Comparison of ENCODE assay signal across 20 cellular contexts in the genomic region with DNA sequence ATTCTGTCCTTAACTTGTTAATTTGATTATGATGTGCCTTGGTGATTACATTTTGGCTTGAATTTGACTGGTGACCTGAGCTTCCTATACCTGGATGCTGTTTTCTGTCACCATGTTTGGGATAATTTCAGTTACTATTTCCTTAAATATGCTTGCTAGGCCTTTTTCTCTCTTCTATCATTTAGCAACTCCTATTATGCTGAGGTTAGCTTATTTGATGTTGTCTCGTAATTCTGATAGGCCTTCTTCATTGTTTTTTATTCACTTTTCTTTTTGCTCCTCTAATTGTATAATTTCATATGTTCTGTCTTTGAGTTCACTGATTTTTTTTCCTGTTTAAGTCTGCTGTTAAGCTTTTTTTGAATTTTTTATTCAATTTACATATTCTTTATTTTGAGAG.
DNase-seq lines count a peak whose midpoint lies in the region; ATAC-seq, FAIRE-seq and TF ChIP-seq lines count a peak whose summit lies in the region.
"Had no signal": no experiment of that assay in that cellular context is flagged by ENCODE, and none has a peak within 500 bp of the region (broad histone marks: within the 10 kb centered on the region; RNA-seq: fewer than 3 reads in every experiment).

No MANE protein-coding gene starts in this region.

- H2BK5ac ChIP-seq in IMR-90 (ENCODE audit: low read depth, low read length, poor library complexity, severe bottlenecking) = no peak overlapping the region

- no peak overlapping the region for H3K4me3 Mint-ChIP-seq in activated CD8-positive, alpha-beta memory T cell treated with anti-CD3 and anti-CD28 coated beads, Interleukin-2, amount 10 ng/mL, durations not matched to agents 7 days and 5 days
- H3K4me3 Mint-ChIP-seq: B cell; CD4-positive, alpha-beta T cell; CD8-positive, alpha-beta T cell had no signal

- H3K9ac ChIP-seq in IMR-90 (ENCODE audit: low read depth, low read length) = no peak overlapping the region
- H3K9ac ChIP-seq: BLaER1 treated with 17β-estradiol and CSF1 and Interleukin-3, amounts not matched to agents 10 nM and 100 nM had no signal

- H2BK120ac ChIP-seq in IMR-90 (ENCODE audit: low read depth, low read length) = no peak overlapping the region

- BruUV-seq in IMR-90 (replicated peaks; lab: Mats Ljungman, UMichigan) = no TSS peak

- FAIRE-seq in A549 (lab: Jason Lieb, UNC) = no peak
- FAIRE-seq: D721Med, GM12878, GM12892, GM18507 had no signal

- DNase-seq in A549 (ENCODE audit: low read depth in 1 of 2, low spot score in 1 of 2) = no peak
- no peak for DNase-seq in IMR-90
- peak; percentile 1 for DNase-seq in osteoblast (ENCODE audit: insufficient read length, low spot score, missing footprints)
- no peak for DNase-seq in activated CD8-positive, alpha-beta memory T cell treated with anti-CD3 and anti-CD28 coated beads, Interleukin-2, amount 10 ng/mL, durations not matched to agents 7 days and 5 days
- DNase-seq in NCI-H510A (lab: John Stamatoyannopoulos, UW) = no peak
- DNase-seq: 8988T; AML-193; Caco-2; Calu3; CD4-positive, alpha-beta T cell; CD8-positive, alpha-beta T cell; DMS79 treated with DMSO at 0.1 percent for 48 hours; GF-D8 had no signal

- H3K9me3 ChIP-seq in A549 (peaks cover 16% of the 10 kb centered on the region; the same call in 2 of the 3 replicates), IMR-90 (ENCODE audit: control insufficient read depth, insufficient read depth, low read length) (peaks cover 16% of the 10 kb centered on the region), osteoblast (ENCODE audit: low read depth, low read length) (peaks cover 6% of the 10 kb centered on the region)

- H2AK5ac ChIP-seq in IMR-90 (ENCODE audit: low read depth, low read length) = no peak overlapping the region

- 74% methylated on average over 1 of the region's 1 CpG for WGBS in A549 (ENCODE audit: missing lambda C conversion rate)
- no CpG with 5 or more reads among the region's 1 CpG for WGBS in IMR-90 (ENCODE audit: extremely low coverage in 2 of 2, insufficient read length in 1 of 2), 2 experiments

- H3K36me3 Mint-ChIP-seq in activated CD8-positive, alpha-beta memory T cell treated with anti-CD3 and anti-CD28 coated beads, Interleukin-2, amount 10 ng/mL, durations not matched to agents 7 days and 5 days = no peaks in the 10 kb centered on the region

- TF ChIP-seq POLR2A in A549 (IDR thresholded peaks at IDR 0.05; ENCODE audit: low read length) = no peak
- TF ChIP-seq POLR2A in IMR-90 (IDR thresholded peaks at IDR 0.05; ENCODE audit: low read depth, low read length) = no peak

- H3K4me2 ChIP-seq in A549 (no peak overlapping the region), IMR-90 (ENCODE audit: low read depth, low read length) (no peak overlapping the region), osteoblast (ENCODE audit: insufficient read depth, low read length) (no peak overlapping the region)
- H3K4me2 ChIP-seq: BLaER1 treated with 17β-estradiol and CSF1 and Interleukin-3, amounts not matched to agents 10 nM and 100 nM had no signal

- intact Hi-C loops in IMR-90 (cut with micrococcal nuclease) = no loop called here

- no peak overlapping the region for H3K18ac ChIP-seq in IMR-90 (ENCODE audit: low read depth, low read length)

- TF ChIP-seq CTCF in A549 (IDR thresholded peaks at IDR 0.05) = no peak
- TF ChIP-seq CTCF in IMR-90 (conservative IDR thresholded peaks at IDR 0.05; ENCODE audit: low read depth, low read length) = no peak
- no peak for TF ChIP-seq CTCF in osteoblast (IDR thresholded peaks at IDR 0.05; ENCODE audit: extremely low read depth, low read depth, low read length)

- H3K79me2 ChIP-seq in osteoblast (ENCODE audit: insufficient read depth, low read length) = no peaks in the 10 kb centered on the region

- no peaks in the 10 kb centered on the region for H3K4me1 Mint-ChIP-seq in activated CD8-positive, alpha-beta memory T cell treated with anti-CD3 and anti-CD28 coated beads, Interleukin-2, amount 10 ng/mL, durations not matched to agents 7 days and 5 days
- H3K4me1 Mint-ChIP-seq: B cell had no signal

- no peak overlapping the region for H3K23ac ChIP-seq in IMR-90 (ENCODE audit: low read depth, low read length)

- H2BK20ac ChIP-seq in IMR-90 (ENCODE audit: low read depth, low read length) = no peak overlapping the region

- no peak overlapping the region for H4K91ac ChIP-seq in IMR-90 (ENCODE audit: insufficient read depth, low read depth, low read length)

- H2BK15ac ChIP-seq in IMR-90 (ENCODE audit: low read depth, low read length) = no peak overlapping the region

- H3K14ac ChIP-seq in IMR-90 (replicated peaks; ENCODE audit: low read depth, low read length) = no peak overlapping the region

- H3K27me3 ChIP-seq in IMR-90 (ENCODE audit: control insufficient read depth, insufficient read depth, low read length) = no peaks in the 10 kb centered on the region
- no peaks in the 10 kb centered on the region for H3K27me3 ChIP-seq in osteoblast (ENCODE audit: insufficient read depth, low read length)
- H3K27me3 ChIP-seq: BLaER1 treated with 17β-estradiol and CSF1 and Interleukin-3, amounts not matched to agents 10 nM and 100 nM had no signal

- CTCF ChIA-PET in A549 (lab: Yijun Ruan, JAX) = no interaction called here
- CTCF ChIA-PET in IMR-90 (lab: Yijun Ruan, JAX) = no interaction called here
- CTCF ChIA-PET in activated CD8-positive, alpha-beta memory T cell treated with anti-CD3 and anti-CD28 coated beads, Interleukin-2, amount 10 ng/mL, durations not matched to agents 7 days and 5 days (lab: Charles Lee) = no interaction called here

- H3K27me3 Mint-ChIP-seq in activated CD8-positive, alpha-beta memory T cell treated with anti-CD3 and anti-CD28 coated beads, Interleukin-2, amount 10 ng/mL, durations not matched to agents 7 days and 5 days = no peaks in the 10 kb centered on the region
- H3K27me3 Mint-ChIP-seq: B cell; CD4-positive, alpha-beta T cell had no signal

- no peak for ATAC-seq in A549
- ATAC-seq in IMR-90 (ENCODE audit: low read depth) = no peak
- ATAC-seq in activated CD8-positive, alpha-beta memory T cell treated with anti-CD3 and anti-CD28 coated beads, Interleukin-2, amount 10 ng/mL, durations not matched to agents 7 days and 5 days = no peak
- ATAC-seq: CD8-positive, alpha-beta T cell; GM12878 had no signal

- H3K4me1 ChIP-seq in A549 (no peaks in the 10 kb centered on the region), IMR-90 (ENCODE audit: control insufficient read depth, insufficient read depth, low read length) (no peaks in the 10 kb centered on the region), osteoblast (ENCODE audit: insufficient read depth, low read length) (no peaks in the 10 kb centered on the region)
- H3K4me1 ChIP-seq: BLaER1 treated with 17β-estradiol and CSF1 and Interleukin-3, amounts not matched to agents 10 nM and 100 nM; Caco-2 had no signal

- dilution Hi-C loops in IMR-90 (cut with HindIII; ENCODE audit: low sequenced_read_pairs, unreplicated experiment) = no loop called here

- no peak overlapping the region for H3K27ac ChIP-seq in A549
- no peak overlapping the region for H3K27ac ChIP-seq in IMR-90 (ENCODE audit: insufficient read depth, low read length)
- H3K27ac ChIP-seq in osteoblast (ENCODE audit: low read depth, low read length) = no peak overlapping the region
- H3K27ac ChIP-seq: BLaER1 treated with 17β-estradiol and CSF1 and Interleukin-3, amounts not matched to agents 10 nM and 100 nM; C4-2B had no signal

- no peak overlapping the region for H4K5ac ChIP-seq in IMR-90 (ENCODE audit: low read depth, low read length)

- no peak for TF ChIP-seq EP300 in A549 (IDR thresholded peaks at IDR 0.05)

- no peak overlapping the region for H3K56ac ChIP-seq in IMR-90 (ENCODE audit: extremely low read depth, insufficient read depth, low read length)

- H3K36me3 ChIP-seq in IMR-90 (ENCODE audit: control insufficient read depth, insufficient read depth, low read length) (no peaks in the 10 kb centered on the region), osteoblast (ENCODE audit: insufficient read depth, low read length) (no peaks in the 10 kb centered on the region)

- H4K8ac ChIP-seq in IMR-90 (ENCODE audit: low read depth in 2 of 2, low read length in 2 of 2) = no peak overlapping the region

- H4K20me1 ChIP-seq in IMR-90 (ENCODE audit: insufficient read depth, low read length) = no peaks in the 10 kb centered on the region
- no peaks in the 10 kb centered on the region for H4K20me1 ChIP-seq in osteoblast (ENCODE audit: insufficient read depth, low read length)
- H4K20me1 ChIP-seq: BLaER1 treated with 17β-estradiol and CSF1 and Interleukin-3, amounts not matched to agents 10 nM and 100 nM had no signal

- in situ Hi-C loops in IMR-90 (cut with MboI; ENCODE audit: low sequenced_read_pairs) = no loop called here

- POLR2A ChIA-PET in A549 (lab: Yijun Ruan, JAX) (no interaction called here), IMR-90 (lab: Charles Lee; ENCODE audit: unreplicated experiment) (no interaction called here)

- no peak overlapping the region for H3K4me3 ChIP-seq in A549
- no peak overlapping the region for H3K4me3 ChIP-seq in IMR-90 (ENCODE audit: insufficient read depth, low read depth, low read length)
- H3K4me3 ChIP-seq in osteoblast (ENCODE audit: insufficient read depth, low read length) = no peak overlapping the region
- H3K4me3 ChIP-seq: BLaER1 treated with 17β-estradiol and CSF1 and Interleukin-3, amounts not matched to agents 10 nM and 100 nM; GM12878 had no signal

- H3K27ac Mint-ChIP-seq in activated CD8-positive, alpha-beta memory T cell treated with anti-CD3 and anti-CD28 coated beads, Interleukin-2, amount 10 ng/mL, durations not matched to agents 7 days and 5 days = no peak overlapping the region
- H3K27ac Mint-ChIP-seq: B cell; CD4-positive, alpha-beta T cell; CD8-positive, alpha-beta T cell had no signal

- no peaks in the 10 kb centered on the region for H3K9me1 ChIP-seq in IMR-90 (ENCODE audit: insufficient read depth, low read length)

- H3K4ac ChIP-seq in IMR-90 (ENCODE audit: low read depth, low read length) = no peak overlapping the region

- no peaks in the 10 kb centered on the region for H3K79me1 ChIP-seq in IMR-90 (ENCODE audit: low read depth in 1 of 2, low read length in 2 of 2)

- no peak overlapping the region for H2AK9ac ChIP-seq in IMR-90 (replicated peaks; ENCODE audit: low read depth, low read length, poor library complexity)

- H2AFZ ChIP-seq in IMR-90 (replicated peaks; ENCODE audit: low read length, poor library complexity) = no peak overlapping the region
- no peak overlapping the region for H2AFZ ChIP-seq in osteoblast (ENCODE audit: low read length)

- TF ChIP-seq RAD21 in A549 (conservative IDR thresholded peaks at IDR 0.05 in 1 of 2, IDR thresholded peaks at IDR 0.05 in 1 of 2) (no peak), IMR-90 (IDR thresholded peaks at IDR 0.05; ENCODE audit: low read length) (no peak)

- peaks cover 8% of the 10 kb centered on the region for H3K9me3 Mint-ChIP-seq in activated CD8-positive, alpha-beta memory T cell treated with anti-CD3 and anti-CD28 coated beads, Interleukin-2, amount 10 ng/mL, durations not matched to agents 7 days and 5 days (ENCODE audit: low read depth)

TF ChIP-seq in A549, 52 proteins besides CTCF, POLR2A, EP300 and RAD21:
- TF ChIP-seq CHD4 (IDR thresholded peaks at IDR 0.05; ENCODE audit: borderline replicate concordance) (no peak), MAFK (IDR thresholded peaks at IDR 0.05; ENCODE audit: partially characterized antibody) (peak; percentile 85)

TF ChIP-seq in IMR-90, 13 proteins besides CTCF, POLR2A, EP300 and RAD21:
- no peak for TF ChIP-seq SMC3 (IDR thresholded peaks at IDR 0.05; ENCODE audit: low read depth, low read length)
- TF ChIP-seq MAFK (IDR thresholded peaks at IDR 0.05; ENCODE audit: low read depth, low read length) = peak; percentile 84
